Comparison of ENCODE assay signal across 12 cellular contexts in genomic region chr6:44176935-44177509, GRCh38. TPM values are rescaled to one million over a fixed set of nuclear protein-coding genes. Genes with fewer than 3 reads are reported as not detected.
DNase-seq lines count a peak whose midpoint lies in the region; ATAC-seq and TF ChIP-seq lines count a peak whose summit lies in the region.
"Had no signal": no experiment of that assay in that cellular context is flagged by ENCODE, and none has a peak within 500 bp of the region (broad histone marks: within the 10 kb centered on the region; RNA-seq: fewer than 3 reads in every experiment).

No MANE protein-coding gene starts in this region.

- in situ Hi-C loops in gastrocnemius medialis (cut with MboI; ENCODE audit: low sequenced_read_pairs in 4 of 4): loop anchor here in 1 of 4 donors (10.0 kb wide), 1 partner anchor 58 kb away; no protein-coding TSS in a partner anchor

- H3K27me3 ChIP-seq in Karpas-422 (ENCODE audit: low read length): no peaks in the 10 kb centered on the region
- no peaks in the 10 kb centered on the region for H3K27me3 ChIP-seq in gastrocnemius medialis
- no peaks in the 10 kb centered on the region for H3K27me3 ChIP-seq in colonic mucosa
- H3K27me3 ChIP-seq: testis had no signal

- H3K9me3 ChIP-seq in Karpas-422 (ENCODE audit: low read length) (no peaks in the 10 kb centered on the region), gastrocnemius medialis (no peaks in the 10 kb centered on the region), colonic mucosa (no peaks in the 10 kb centered on the region)
- H3K9me3 ChIP-seq: testis had no signal

- peak; percentile 21 for DNase-seq in D341Med (ENCODE audit: low spot score)
- DNase-seq in Karpas-422: peak; percentile 51
- DNase-seq in epidermal melanocyte (ENCODE audit: insufficient read length, low spot score): peak; percentile 0
- DNase-seq in gastrocnemius medialis: no peak
- DNase-seq in NCI-H748 (lab: John Stamatoyannopoulos, UW; ENCODE audit: unreplicated experiment): no peak
- DNase-seq in colonic mucosa: no peak
- DNase-seq: DMS53, hypothalamus, NCI-H2081 treated with DMSO at 0.1 percent for 48 hours, testis had no signal

- H2AFZ ChIP-seq in Karpas-422 (ENCODE audit: low read length): no peak overlapping the region; the same call in 1 of the 2 replicates

- peak overlapping the region; percentile 54; the same call in 1 of the 2 replicates for H3K4me3 ChIP-seq in Karpas-422 (ENCODE audit: low read length)
- H3K4me3 ChIP-seq in gastrocnemius medialis: no peak overlapping the region
- no peak overlapping the region for H3K4me3 ChIP-seq in colonic mucosa
- H3K4me3 ChIP-seq: testis had no signal

- no peaks in the 10 kb centered on the region for H3K9me2 ChIP-seq in Karpas-422 (replicated peaks; ENCODE audit: insufficient read depth, low read length)

- H3K4me2 ChIP-seq in Karpas-422 (ENCODE audit: low read depth, low read length, poor library complexity, severe bottlenecking): peak overlapping the region; percentile 31

- H3K79me2 ChIP-seq in Karpas-422 (ENCODE audit: low read length): no peaks in the 10 kb centered on the region

- ATAC-seq in HG02588 (IDR thresholded peaks at IDR 0.05; ENCODE audit: unreplicated experiment) (no peak), gastrocnemius medialis (no peak)

- H3K9ac ChIP-seq in Karpas-422 (ENCODE audit: low read length) (peak overlapping the region; percentile 23), colonic mucosa (ENCODE audit: low read depth in 2 of 2, low read length in 2 of 2) (no peak overlapping the region)

- no peaks in the 10 kb centered on the region for H3K36me3 ChIP-seq in Karpas-422 (ENCODE audit: insufficient read depth, low read length)
- no peaks in the 10 kb centered on the region for H3K36me3 ChIP-seq in gastrocnemius medialis
- H3K36me3 ChIP-seq in colonic mucosa: no peaks in the 10 kb centered on the region

- no peaks in the 10 kb centered on the region for H4K20me1 ChIP-seq in Karpas-422 (ENCODE audit: insufficient read depth, low read depth, low read length)

- H3K4me1 ChIP-seq in Karpas-422 (ENCODE audit: low read length) (peaks cover 5% of the 10 kb centered on the region), gastrocnemius medialis (peaks cover 0 to 7% of the 10 kb centered on the region in 2 donors), colonic mucosa (no peaks in the 10 kb centered on the region)
- H3K4me1 ChIP-seq: testis had no signal

- TF ChIP-seq POLR2A in GM19099 (IDR thresholded peaks at IDR 0.05; ENCODE audit: extremely low read depth, insufficient read length, low read depth): peak; percentile 21
- TF ChIP-seq POLR2A in gastrocnemius medialis (IDR thresholded peaks at IDR 0.05): no peak

- H3K27ac ChIP-seq in Karpas-422 (ENCODE audit: low read length): no peak overlapping the region
- no peak overlapping the region for H3K27ac ChIP-seq in gastrocnemius medialis
- H3K27ac ChIP-seq in colonic mucosa: no peak overlapping the region
- H3K27ac ChIP-seq: testis had no signal

- TF ChIP-seq CTCF in gastrocnemius medialis (IDR thresholded peaks at IDR 0.05 in 4 of 5, conservative IDR thresholded peaks at IDR 0.05 in 1 of 5): no peak
- TF ChIP-seq CTCF in colonic mucosa (IDR thresholded peaks at IDR 0.05): no peak

- intact Hi-C loops in gastrocnemius medialis (cut with DNase I; ENCODE audit: low total_unique reads) (no loop called here), colonic mucosa (cut with DNase I) (no loop called here)

RNA-seq across cellular contexts. Expression of gene CAPN11, which starts 18.4 kb away (rescaled TPM):
- not detected in 2 replicates for total RNA-seq in Karpas-422 (2014; rRNA removed; shearing (Covaris generic); ENCODE audit: low replicate concordance)
- total RNA-seq in gastrocnemius medialis (under 1 TPM in 1 of 4 donors, not detected in 3; 0.42 TPM), colonic mucosa (1 to 10 TPM in 1 of 2 donors, not detected in 1; 2.0 TPM)

RNA-seq across cellular contexts. Expression of gene MYMX, which starts 39.7 kb away (rescaled TPM):
- not detected in 2 replicates for total RNA-seq in Karpas-422 (2014; rRNA removed; shearing (Covaris generic); ENCODE audit: low replicate concordance)
- total RNA-seq in gastrocnemius medialis (not detected), colonic mucosa (not detected)

RNA-seq across cellular contexts. Expression of gene SLC29A1, which starts 46.4 kb away (rescaled TPM):
- 26.9 and 29.3 TPM in 2 replicates for total RNA-seq in Karpas-422 (2014; rRNA removed; shearing (Covaris generic); ENCODE audit: low replicate concordance)
- total RNA-seq in gastrocnemius medialis (10 to 100 TPM; 18.3 to 95.5 (median 40.8) TPM), colonic mucosa (10 to 100 TPM; 17.0 to 19.1 TPM)

RNA-seq across cellular contexts. Expression of gene TMEM63B, which starts 49.7 kb away (rescaled TPM):
- total RNA-seq in Karpas-422 (2014; rRNA removed; shearing (Covaris generic); ENCODE audit: low replicate concordance): 4.5 and 9.1 TPM in 2 replicates
- 10 to 100 TPM; 27.2 to 71.9 (median 43.7) TPM for total RNA-seq in gastrocnemius medialis
- total RNA-seq in colonic mucosa: 10 to 100 TPM; 74.3 to 95.3 TPM

RNA-seq across cellular contexts. Expression of gene MRPL14, which starts 49.8 kb away (rescaled TPM):
- total RNA-seq in Karpas-422 (2014; rRNA removed; shearing (Covaris generic); ENCODE audit: low replicate concordance): 80.1 and 82.9 TPM in 2 replicates
- total RNA-seq in gastrocnemius medialis (100 to 1,000 TPM; 100 to 180 (median 152) TPM), colonic mucosa (10 to 100 TPM; 72.0 to 77.7 TPM)

Comparison
In these comparisons a context has a peak if more than half of its experiments do, and no peak if none do; other contexts are left out.
1. DNase-seq: peak in D341Med (single experiment), Karpas-422 (single experiment) and epidermal melanocyte (single experiment); none in gastrocnemius medialis (0 of 2), NCI-H748 (single experiment) and colonic mucosa (single experiment).